In the genomic region with DNA sequence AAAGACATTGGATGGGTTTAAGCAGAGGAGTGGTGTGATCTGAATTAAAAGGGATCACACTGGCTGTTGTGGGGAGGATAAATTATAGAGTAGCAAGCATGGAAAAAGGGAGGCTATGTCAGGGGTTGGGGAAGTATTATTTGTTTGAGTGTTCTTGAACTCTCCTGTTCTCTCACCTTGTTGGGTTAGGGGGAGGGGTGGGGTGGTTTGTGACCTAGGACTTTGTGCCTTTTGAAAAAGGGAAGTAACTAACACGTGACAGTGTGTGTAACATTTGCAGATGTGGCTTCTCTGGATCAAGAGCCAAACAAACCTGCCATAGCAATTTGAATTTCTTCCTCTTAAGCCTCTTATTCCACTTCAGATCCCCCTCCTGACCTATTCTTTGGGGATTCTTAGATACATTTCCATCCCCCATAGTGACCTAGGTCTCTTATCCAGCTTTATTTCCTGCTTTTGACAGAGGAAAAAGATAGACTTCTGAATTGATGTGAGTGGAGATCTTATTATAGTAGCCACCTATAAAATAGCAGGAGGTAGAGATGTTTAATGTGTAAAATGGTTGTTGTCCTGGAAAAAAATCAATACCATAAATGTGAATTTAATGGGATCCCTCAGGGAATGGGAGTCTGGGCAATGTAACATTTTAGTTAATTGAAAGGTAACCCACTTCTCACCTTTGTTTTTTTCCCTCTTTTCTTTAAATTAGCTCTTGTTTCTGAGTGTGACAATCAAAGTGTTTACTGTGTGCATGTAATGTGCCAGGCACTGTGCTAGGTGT, we compare ENCODE assay signal across 8 cellular contexts.
DNase-seq lines count a peak whose midpoint lies in the region; ATAC-seq, FAIRE-seq and TF ChIP-seq lines count a peak whose summit lies in the region.

No MANE protein-coding gene starts in this region.

- POLR2A ChIA-PET in activated CD4-positive, alpha-beta T cell treated with anti-CD3 and anti-CD28 coated beads for 36 hours (lab: Charles Lee) = no interaction called here

- no peak for DNase-seq in activated CD4-positive, alpha-beta T cell treated with anti-CD3 and anti-CD28 coated beads for 36 hours
- no peak for DNase-seq in activated CD4-positive, alpha-beta T cell treated with anti-CD3 and anti-CD28 coated beads, Interleukin-2, amount 50 U/mL, for 1 hour
- DNase-seq in NCI-H774 (lab: John Stamatoyannopoulos, UW) (peak; percentile 21), pancreas (peak in 3 of 6 donors; percentile 18 to 23 (median 20)), stomach (no peak), HAP-1 (ENCODE audit: low spot score in 2 of 2) (no peak), ascending aorta (ENCODE audit: low spot score in 2 of 2) (no peak)

- H3K9me3 Mint-ChIP-seq in activated CD4-positive, alpha-beta T cell treated with anti-CD3 and anti-CD28 coated beads for 36 hours (ENCODE audit: low read depth) = no peaks in the 10 kb centered on the region

- H3K27ac ChIP-seq in pancreas = no peak overlapping the region
- no peak overlapping the region for H3K27ac ChIP-seq in stomach
- H3K27ac ChIP-seq in ascending aorta = no peak overlapping the region

- no peaks in the 10 kb centered on the region for H3K4me1 ChIP-seq in pancreas
- H3K4me1 ChIP-seq in stomach = no peaks in the 10 kb centered on the region
- peaks cover 7% of the 10 kb centered on the region for H3K4me1 ChIP-seq in HAP-1
- no peaks in the 10 kb centered on the region for H3K4me1 ChIP-seq in ascending aorta

- CTCF ChIA-PET in activated CD4-positive, alpha-beta T cell treated with anti-CD3 and anti-CD28 coated beads for 36 hours (lab: Charles Lee) = interaction anchor here (1.1 kb wide), 1 partner anchor 256 kb away, joined by 3 read pairs; no protein-coding TSS in a partner anchor

- TF ChIP-seq POLR2A in stomach (IDR thresholded peaks at IDR 0.05) = no peak

- H3K27me3 Mint-ChIP-seq in activated CD4-positive, alpha-beta T cell treated with anti-CD3 and anti-CD28 coated beads for 36 hours = no peaks in the 10 kb centered on the region

- H3K4me3 Mint-ChIP-seq in activated CD4-positive, alpha-beta T cell treated with anti-CD3 and anti-CD28 coated beads for 36 hours = no peak overlapping the region

- no peak overlapping the region for H3K4me3 ChIP-seq in pancreas
- no peak overlapping the region for H3K4me3 ChIP-seq in stomach
- H3K4me3 ChIP-seq in HAP-1 = no peak overlapping the region
- H3K4me3 ChIP-seq in ascending aorta = no peak overlapping the region

- H3K36me3 Mint-ChIP-seq in activated CD4-positive, alpha-beta T cell treated with anti-CD3 and anti-CD28 coated beads for 36 hours (ENCODE audit: low read depth) = no peaks in the 10 kb centered on the region

- H3K27me3 ChIP-seq in pancreas (no peaks in the 10 kb centered on the region), stomach (no peaks in the 10 kb centered on the region), HAP-1 (ENCODE audit: low read depth) (no peaks in the 10 kb centered on the region), ascending aorta (no peaks in the 10 kb centered on the region)

- H3K4me1 Mint-ChIP-seq in activated CD4-positive, alpha-beta T cell treated with anti-CD3 and anti-CD28 coated beads for 36 hours = peaks cover 42% of the 10 kb centered on the region

- no peak for TF ChIP-seq EP300 in stomach (IDR thresholded peaks at IDR 0.05)

- ATAC-seq in activated CD4-positive, alpha-beta T cell treated with anti-CD3 and anti-CD28 coated beads for 36 hours = no peak
- ATAC-seq in HG02981 (IDR thresholded peaks at IDR 0.05; ENCODE audit: unreplicated experiment) (peak; percentile 78), pancreas (peak; percentile 35 to 78 (median 62))

- FAIRE-seq in pancreas (lab: Jason Lieb, UNC) = no peak

- intact Hi-C loops in activated CD4-positive, alpha-beta T cell treated with anti-CD3 and anti-CD28 coated beads for 36 hours (cut with DNase I, micrococcal nuclease) = no loop called here
- intact Hi-C loops in pancreas (cut with DNase I) (no loop called here), stomach (cut with DNase I; ENCODE audit: low total_unique reads) (no loop called here), ascending aorta (cut with DNase I) (no loop called here)

- TF ChIP-seq CTCF in pancreas (IDR thresholded peaks at IDR 0.05) = no peak
- TF ChIP-seq CTCF in stomach (IDR thresholded peaks at IDR 0.05) = no peak
- no peak for TF ChIP-seq CTCF in ascending aorta (IDR thresholded peaks at IDR 0.05)

- 0 to 19% methylated on average over 1 of the region's 1 CpG for WGBS in pancreas, 2 donors
- WGBS in stomach, 5 donors = 6 to 25% (median 17%) methylated on average over 1 of the region's 1 CpG

- H3K9me3 ChIP-seq in pancreas (no peaks in the 10 kb centered on the region), stomach (no peaks in the 10 kb centered on the region), HAP-1 (no peaks in the 10 kb centered on the region), ascending aorta (no peaks in the 10 kb centered on the region)

- H3K27ac Mint-ChIP-seq in activated CD4-positive, alpha-beta T cell treated with anti-CD3 and anti-CD28 coated beads for 36 hours = peak overlapping the region; percentile 80

- no peaks in the 10 kb centered on the region for H3K36me3 ChIP-seq in pancreas
- no peaks in the 10 kb centered on the region for H3K36me3 ChIP-seq in stomach
- no peaks in the 10 kb centered on the region for H3K36me3 ChIP-seq in HAP-1 (replicated peaks)
- H3K36me3 ChIP-seq in ascending aorta = no peaks in the 10 kb centered on the region

- in situ Hi-C loops in HAP-1 (cut with MboI; ENCODE audit: low sequenced_read_pairs) = loop anchor here (10.0 kb wide), 1 partner anchor 240 kb away; no protein-coding TSS in a partner anchor
